In genomic region chr3:50632450-50632849, GRCh38 we compare ENCODE assay signal across 11 cellular contexts. TPM values are rescaled to one million over a fixed set of nuclear protein-coding genes. Genes with fewer than 3 reads are reported as not detected.
DNase-seq lines count a peak whose midpoint lies in the region; ATAC-seq, FAIRE-seq and TF ChIP-seq lines count a peak whose summit lies in the region.
"Had no signal": no experiment of that assay in that cellular context is flagged by ENCODE, and none has a peak within 500 bp of the region (broad histone marks: within the 10 kb centered on the region; RNA-seq: fewer than 3 reads in every experiment).

No MANE protein-coding gene starts in this region.

- H3K4me3 Mint-ChIP-seq in activated CD4-positive, alpha-beta T cell treated with anti-CD3 and anti-CD28 coated beads, Interleukin-2, amount 10 ng/mL, durations not matched to agents 24 days and 14 days, result peak overlapping the region; percentile 75
- H3K4me3 Mint-ChIP-seq in activated T-helper 1 cell treated with anti-CD3 and anti-CD28 coated beads, Interleukin-12 subunit alpha, Interleukin-12 subunit beta, Interleukin-2, Interleukin-4 antibody, amounts not matched to agents 30 ng/mL and 10 ng/mL and 1 ng/mL, durations not matched to agents 14 hours and 24 hours and 36 hours, result peak overlapping the region; percentile 38

- peaks cover 45% of the 10 kb centered on the region for H3K36me3 Mint-ChIP-seq in activated CD4-positive, alpha-beta T cell treated with anti-CD3 and anti-CD28 coated beads, Interleukin-2, amount 10 ng/mL, durations not matched to agents 24 days and 14 days (ENCODE audit: low read depth)
- peaks cover 34% of the 10 kb centered on the region for H3K36me3 Mint-ChIP-seq in activated T-helper 1 cell treated with anti-CD3 and anti-CD28 coated beads, Interleukin-12 subunit alpha, Interleukin-12 subunit beta, Interleukin-2, Interleukin-4 antibody, amounts not matched to agents 30 ng/mL and 10 ng/mL and 1 ng/mL, durations not matched to agents 14 hours and 24 hours and 36 hours (ENCODE audit: low read depth)

- H3K27ac Mint-ChIP-seq in activated CD4-positive, alpha-beta T cell treated with anti-CD3 and anti-CD28 coated beads, Interleukin-2, amount 10 ng/mL, durations not matched to agents 24 days and 14 days, result peak overlapping the region; percentile 86
- peak overlapping the region; percentile 87 for H3K27ac Mint-ChIP-seq in activated T-helper 1 cell treated with anti-CD3 and anti-CD28 coated beads, Interleukin-12 subunit alpha, Interleukin-12 subunit beta, Interleukin-2, Interleukin-4 antibody, amounts not matched to agents 30 ng/mL and 10 ng/mL and 1 ng/mL, durations not matched to agents 14 hours and 24 hours and 36 hours

- H3K27ac ChIP-seq in skin epidermis, result peak overlapping the region in 12 of 21 experiments; percentile 7 to 76 (median 40)
- H3K27ac ChIP-seq: Peyer's patch had no signal

- H3K4me3 ChIP-seq in NB4 (ENCODE audit: low read depth, low read length), result no peak overlapping the region
- no peak overlapping the region for H3K4me3 ChIP-seq in skin epidermis
- H3K4me3 ChIP-seq: Peyer's patch had no signal

- no peaks in the 10 kb centered on the region for H3K27me3 Mint-ChIP-seq in activated CD4-positive, alpha-beta T cell treated with anti-CD3 and anti-CD28 coated beads, Interleukin-2, amount 10 ng/mL, durations not matched to agents 24 days and 14 days
- H3K27me3 Mint-ChIP-seq in activated T-helper 1 cell treated with anti-CD3 and anti-CD28 coated beads, Interleukin-12 subunit alpha, Interleukin-12 subunit beta, Interleukin-2, Interleukin-4 antibody, amounts not matched to agents 30 ng/mL and 10 ng/mL and 1 ng/mL, durations not matched to agents 14 hours and 24 hours and 36 hours (ENCODE audit: insufficient read depth), result no peaks in the 10 kb centered on the region

- intact Hi-C loops in activated CD4-positive, alpha-beta T cell treated with anti-CD3 and anti-CD28 coated beads, Interleukin-2, amount 10 ng/mL, durations not matched to agents 24 days and 14 days (cut with micrococcal nuclease), result loop anchor here (1.0 to 2.0 kb wide), 2 partner anchors 8 to 16 kb away; partner anchors contain the start of gene MAPKAPK3
- intact Hi-C loops in activated T-helper 1 cell treated with anti-CD3 and anti-CD28 coated beads, Interleukin-12 subunit alpha, Interleukin-12 subunit beta, Interleukin-2, Interleukin-4 antibody, amounts not matched to agents 30 ng/mL and 10 ng/mL and 1 ng/mL, durations not matched to agents 14 hours and 24 hours and 36 hours (cut with micrococcal nuclease), result loop anchor here (1.0 to 2.0 kb wide), 3 partner anchors 8 to 22 kb away; partner anchors contain the start of gene MAPKAPK3

- DNase-seq in activated CD4-positive, alpha-beta T cell treated with anti-CD3 and anti-CD28 coated beads, Interleukin-2, amount 10 ng/mL, durations not matched to agents 24 days and 14 days, result peak; percentile 67
- DNase-seq in activated CD4-positive, alpha-beta T cell treated with anti-CD3 and anti-CD28 coated beads for 48 hours, result no peak
- DNase-seq in NB4 (ENCODE audit: low read depth) (peak; percentile 80), LoVo (ENCODE audit: low spot score) (no peak), urothelium cell line (ENCODE audit: low spot score) (no peak)
- DNase-seq in activated T-helper 1 cell treated with anti-CD3 and anti-CD28 coated beads, Interleukin-12 subunit alpha, Interleukin-12 subunit beta, Interleukin-2, Interleukin-4 antibody, amounts not matched to agents 30 ng/mL and 10 ng/mL and 1 ng/mL, durations not matched to agents 14 hours and 24 hours and 36 hours (ENCODE audit: low spot score), result no peak
- DNase-seq: activated CD8-positive, alpha-beta memory T cell treated with anti-CD3 and anti-CD28 coated beads for 24 hours; Peyer's patch had no signal

- TF ChIP-seq CTCF in NB4 (IDR thresholded peaks at IDR 0.05; ENCODE audit: low read depth, low read length), result peak; percentile 4

- H3K4me1 Mint-ChIP-seq in activated CD4-positive, alpha-beta T cell treated with anti-CD3 and anti-CD28 coated beads, Interleukin-2, amount 10 ng/mL, durations not matched to agents 24 days and 14 days, result peaks cover 82% of the 10 kb centered on the region
- H3K4me1 Mint-ChIP-seq in activated T-helper 1 cell treated with anti-CD3 and anti-CD28 coated beads, Interleukin-12 subunit alpha, Interleukin-12 subunit beta, Interleukin-2, Interleukin-4 antibody, amounts not matched to agents 30 ng/mL and 10 ng/mL and 1 ng/mL, durations not matched to agents 14 hours and 24 hours and 36 hours (ENCODE audit: low read depth), result peaks cover 93% of the 10 kb centered on the region

- no peak for FAIRE-seq in urothelium cell line (lab: Jason Lieb, UNC)

- ATAC-seq in HG03469 (IDR thresholded peaks at IDR 0.05; ENCODE audit: unreplicated experiment), result no peak

- no peak for TF ChIP-seq POLR2A in NB4 (IDR thresholded peaks at IDR 0.05; ENCODE audit: extremely low read depth, insufficient read length)

- no peaks in the 10 kb centered on the region for H3K9me3 Mint-ChIP-seq in activated CD4-positive, alpha-beta T cell treated with anti-CD3 and anti-CD28 coated beads, Interleukin-2, amount 10 ng/mL, durations not matched to agents 24 days and 14 days
- no peaks in the 10 kb centered on the region for H3K9me3 Mint-ChIP-seq in activated T-helper 1 cell treated with anti-CD3 and anti-CD28 coated beads, Interleukin-12 subunit alpha, Interleukin-12 subunit beta, Interleukin-2, Interleukin-4 antibody, amounts not matched to agents 30 ng/mL and 10 ng/mL and 1 ng/mL, durations not matched to agents 14 hours and 24 hours and 36 hours

RNA-seq across cellular contexts. Expression of gene MAPKAPK3, which starts 15.5 kb away (rescaled TPM):
- 199 and 207 TPM in 2 replicates for total RNA-seq in activated CD4-positive, alpha-beta T cell treated with anti-CD3 and anti-CD28 coated beads, Interleukin-2, amount 10 ng/mL, durations not matched to agents 24 days and 14 days
- total RNA-seq in activated T-helper 1 cell treated with anti-CD3 and anti-CD28 coated beads, Interleukin-12 subunit alpha, Interleukin-12 subunit beta, Interleukin-2, Interleukin-4 antibody, amounts not matched to agents 30 ng/mL and 10 ng/mL and 1 ng/mL, durations not matched to agents 14 hours and 24 hours and 36 hours, result 191 and 201 TPM in 2 replicates

RNA-seq across cellular contexts. Expression of gene CISH, which starts 20.9 kb away (rescaled TPM):
- total RNA-seq in activated CD4-positive, alpha-beta T cell treated with anti-CD3 and anti-CD28 coated beads, Interleukin-2, amount 10 ng/mL, durations not matched to agents 24 days and 14 days, result 359 and 361 TPM in 2 replicates
- total RNA-seq in activated T-helper 1 cell treated with anti-CD3 and anti-CD28 coated beads, Interleukin-12 subunit alpha, Interleukin-12 subunit beta, Interleukin-2, Interleukin-4 antibody, amounts not matched to agents 30 ng/mL and 10 ng/mL and 1 ng/mL, durations not matched to agents 14 hours and 24 hours and 36 hours, result 334 and 341 TPM in 2 replicates

RNA-seq across cellular contexts. Expression of gene DOCK3, which starts 42.3 kb away (rescaled TPM):
- 1.7 and 1.8 TPM in 2 replicates for total RNA-seq in activated CD4-positive, alpha-beta T cell treated with anti-CD3 and anti-CD28 coated beads, Interleukin-2, amount 10 ng/mL, durations not matched to agents 24 days and 14 days
- total RNA-seq in activated T-helper 1 cell treated with anti-CD3 and anti-CD28 coated beads, Interleukin-12 subunit alpha, Interleukin-12 subunit beta, Interleukin-2, Interleukin-4 antibody, amounts not matched to agents 30 ng/mL and 10 ng/mL and 1 ng/mL, durations not matched to agents 14 hours and 24 hours and 36 hours, result 1.5 and 1.6 TPM in 2 replicates
- total RNA-seq: lung microvascular endothelial cell had no signal

Comparison
In these comparisons a context has a peak if more than half of its experiments do, and no peak if none do; other contexts are left out.
1. DNase-seq: peak in activated CD4-positive, alpha-beta T cell treated with anti-CD3 and anti-CD28 coated beads, Interleukin-2, amount 10 ng/mL, durations not matched to agents 24 days and 14 days (single experiment) and NB4 (single experiment); none in activated CD4-positive, alpha-beta T cell treated with anti-CD3 and anti-CD28 coated beads for 48 hours (single experiment), activated T-helper 1 cell treated with anti-CD3 and anti-CD28 coated beads, Interleukin-12 subunit alpha, Interleukin-12 subunit beta, Interleukin-2, Interleukin-4 antibody, amounts not matched to agents 30 ng/mL and 10 ng/mL and 1 ng/mL, durations not matched to agents 14 hours and 24 hours and 36 hours (single experiment), LoVo (single experiment) and urothelium cell line (single experiment).